In genomic region chr22:46098525-46099475, GRCh38 we compare ENCODE assay signal across 19 cellular contexts. TPM values are rescaled to one million over a fixed set of nuclear protein-coding genes. Genes with fewer than 3 reads are reported as not detected.
DNase-seq lines count a peak whose midpoint lies in the region; ATAC-seq and TF ChIP-seq lines count a peak whose summit lies in the region.
"Had no signal": no experiment of that assay in that cellular context is flagged by ENCODE, and none has a peak within 500 bp of the region (broad histone marks: within the 10 kb centered on the region; RNA-seq: fewer than 3 reads in every experiment).

No MANE protein-coding gene starts in this region.

- no peaks in the 10 kb centered on the region for H3K9me3 ChIP-seq in thoracic aorta
- H3K9me3 ChIP-seq: SJSA1 had no signal

- H3K4me1 ChIP-seq in thoracic aorta (ENCODE audit: control insufficient read depth in 1 of 2, low read depth in 2 of 2) = peaks cover 28 to 96% of the 10 kb centered on the region in 2 donors

- H3K36me3 Mint-ChIP-seq in osteocyte (ENCODE audit: unreplicated experiment) = peaks cover 26% of the 10 kb centered on the region
- peaks cover 5 to 6% of the 10 kb centered on the region in 2 donors for H3K36me3 Mint-ChIP-seq in stimulated activated naive B cell treated with anti-CD40 and anti-IgM and Interleukin-4, amounts not matched to agents 10 μg/mL and 1 μg/mL and 100 μg/mL, for 72 hours
- peaks cover 9% of the 10 kb centered on the region for H3K36me3 Mint-ChIP-seq in mesothelial cell of epicardium
- H3K36me3 Mint-ChIP-seq: naive thymus-derived CD4-positive, alpha-beta T cell had no signal

- H3K4me3 Mint-ChIP-seq in osteocyte (ENCODE audit: unreplicated experiment) (no peak overlapping the region), mesothelial cell of epicardium (no peak overlapping the region)
- H3K4me3 Mint-ChIP-seq in stimulated activated naive B cell treated with anti-CD40 and anti-IgM and Interleukin-4, amounts not matched to agents 10 μg/mL and 1 μg/mL and 100 μg/mL, for 72 hours = no peak overlapping the region
- H3K4me3 Mint-ChIP-seq: activated T-cell treated with anti-CD3 and anti-CD28 coated beads, Interleukin-2, amount 50 U/mL, for 72 hours; CD4-positive, CD25-positive, alpha-beta regulatory T cell; naive thymus-derived CD4-positive, alpha-beta T cell had no signal

- H3K27ac ChIP-seq in caudate nucleus (ENCODE audit: low read depth, low read length) = peak overlapping the region; percentile 41
- H3K27ac ChIP-seq in thoracic aorta = peak overlapping the region; percentile 60 to 87
- H3K27ac ChIP-seq: HL-60, SJSA1 had no signal

- no peaks in the 10 kb centered on the region for H3K27me3 Mint-ChIP-seq in osteocyte (ENCODE audit: unreplicated experiment)
- H3K27me3 Mint-ChIP-seq in stimulated activated naive B cell treated with anti-CD40 and anti-IgM and Interleukin-4, amounts not matched to agents 10 μg/mL and 1 μg/mL and 100 μg/mL, for 72 hours = no peaks in the 10 kb centered on the region
- no peaks in the 10 kb centered on the region for H3K27me3 Mint-ChIP-seq in mesothelial cell of epicardium (ENCODE audit: low read depth)
- H3K27me3 Mint-ChIP-seq: CD4-positive, CD25-positive, alpha-beta regulatory T cell; naive thymus-derived CD4-positive, alpha-beta T cell had no signal

- H3K27ac Mint-ChIP-seq in osteocyte (ENCODE audit: unreplicated experiment) (peak overlapping the region; percentile 73), mesothelial cell of epicardium (no peak overlapping the region)
- H3K27ac Mint-ChIP-seq in stimulated activated naive B cell treated with anti-CD40 and anti-IgM and Interleukin-4, amounts not matched to agents 10 μg/mL and 1 μg/mL and 100 μg/mL, for 72 hours = no peak overlapping the region
- H3K27ac Mint-ChIP-seq: activated T-cell treated with anti-CD3 and anti-CD28 coated beads, Interleukin-2, amount 50 U/mL, for 72 hours; CD4-positive, CD25-positive, alpha-beta regulatory T cell; naive thymus-derived CD4-positive, alpha-beta T cell had no signal

- H3K4me3 ChIP-seq in thoracic aorta = no peak overlapping the region
- H3K4me3 ChIP-seq: coronary artery, SJSA1 had no signal

- H3K9me3 Mint-ChIP-seq in osteocyte (ENCODE audit: unreplicated experiment) = no peaks in the 10 kb centered on the region
- no peaks in the 10 kb centered on the region for H3K9me3 Mint-ChIP-seq in stimulated activated naive B cell treated with anti-CD40 and anti-IgM and Interleukin-4, amounts not matched to agents 10 μg/mL and 1 μg/mL and 100 μg/mL, for 72 hours
- no peaks in the 10 kb centered on the region for H3K9me3 Mint-ChIP-seq in mesothelial cell of epicardium
- H3K9me3 Mint-ChIP-seq: activated T-cell treated with anti-CD3 and anti-CD28 coated beads, Interleukin-2, amount 50 U/mL, for 72 hours; CD4-positive, CD25-positive, alpha-beta regulatory T cell; naive thymus-derived CD4-positive, alpha-beta T cell had no signal

- no peaks in the 10 kb centered on the region for H3K27me3 ChIP-seq in thoracic aorta (replicated peaks; ENCODE audit: insufficient read depth)
- H3K27me3 ChIP-seq: SJSA1 had no signal

- peaks cover 47% of the 10 kb centered on the region for H3K36me3 ChIP-seq in thoracic aorta

- DNase-seq in NCI-H69 (lab: John Stamatoyannopoulos, UW) (peak; percentile 61), caudate nucleus (lab: John Stamatoyannopoulos, UW) (no peak), osteocyte (ENCODE audit: extremely low spot score, unreplicated experiment) (no peak), thoracic aorta (ENCODE audit: low spot score) (no peak), AG08396 (ENCODE audit: low spot score) (no peak), mesothelial cell of epicardium (ENCODE audit: low spot score in 2 of 2, unreplicated experiment in 2 of 2) (no peak)
- DNase-seq in stimulated activated naive B cell treated with anti-CD40 and anti-IgM and Interleukin-4, amounts not matched to agents 10 μg/mL and 1 μg/mL and 100 μg/mL, for 72 hours = no peak
- DNase-seq: activated T-cell treated with anti-CD3 and anti-CD28 coated beads, Interleukin-2, amount 50 U/mL, for 72 hours; CD4-positive, CD25-positive, alpha-beta regulatory T cell; hippocampal formation; Karpas-422; kidney glomerular epithelial cell; naive thymus-derived CD4-positive, alpha-beta T cell; NCI-H1417 treated with DMSO at 0.1 percent for 48 hours; NCI-H446 treated with DMSO at 0.1 percent for 48 hours; stimulated activated CD4-positive, alpha-beta T cell treated with anti-CD3 and anti-CD28 coated beads, Interleukin-4, amount 100 ng/mL, for 1 hour had no signal

- ATAC-seq in thoracic aorta (ENCODE audit: insufficient number of reproducible peaks, low FRiP score, low read depth) = no peak
- ATAC-seq in stimulated activated naive B cell treated with anti-CD40 and anti-IgM and Interleukin-4, amounts not matched to agents 10 μg/mL and 1 μg/mL and 100 μg/mL, for 72 hours (replicated peaks) = no peak
- ATAC-seq: naive thymus-derived CD4-positive, alpha-beta T cell had no signal

- H3K4me1 Mint-ChIP-seq in osteocyte (ENCODE audit: unreplicated experiment) (peaks cover 38% of the 10 kb centered on the region), mesothelial cell of epicardium (no peaks in the 10 kb centered on the region)
- peaks cover 0 to 4% of the 10 kb centered on the region in 2 donors for H3K4me1 Mint-ChIP-seq in stimulated activated naive B cell treated with anti-CD40 and anti-IgM and Interleukin-4, amounts not matched to agents 10 μg/mL and 1 μg/mL and 100 μg/mL, for 72 hours
- H3K4me1 Mint-ChIP-seq: CD4-positive, CD25-positive, alpha-beta regulatory T cell had no signal

- TF ChIP-seq CTCF in osteocyte (IDR thresholded peaks at IDR 0.05) (no peak), thoracic aorta (IDR thresholded peaks at IDR 0.05) (no peak), mesothelial cell of epicardium (IDR thresholded peaks at IDR 0.05; ENCODE audit: unreplicated experiment) (no peak)

RNA-seq across cellular contexts. Expression of gene PPARA, which starts 51.5 kb away (rescaled TPM):
- 21.8 and 21.9 TPM in 2 replicates for total RNA-seq in osteocyte
- 10 to 100 TPM; 21.9 to 67.8 TPM for total RNA-seq in thoracic aorta
- 12.0 to 15.1 TPM (median 13.0 TPM) in 3 replicates for total RNA-seq in mesothelial cell of epicardium
